In the genomic region with DNA sequence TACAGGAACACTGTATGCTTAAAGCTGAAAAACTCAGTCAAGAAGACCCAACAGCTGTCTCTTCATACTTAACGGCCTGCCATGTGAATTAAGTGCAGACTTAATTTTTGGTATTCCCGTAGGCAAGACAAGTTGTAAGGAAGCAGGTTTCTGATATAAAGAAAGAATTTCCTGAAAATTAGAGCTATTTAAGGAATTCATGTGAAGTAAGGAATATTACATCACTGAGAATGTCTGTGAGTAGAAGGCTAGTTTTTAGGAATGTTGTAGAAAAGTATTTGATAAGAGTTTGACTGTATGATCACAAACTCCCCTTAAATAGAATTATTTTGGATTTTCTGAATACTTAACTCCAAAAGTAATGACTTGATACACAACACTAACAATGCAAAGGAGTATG, we compare ENCODE assay signal across 32 cellular contexts.
"Had no signal": no experiment of that assay in that cellular context is flagged by ENCODE, and none has a peak within 500 bp of the region (broad histone marks: within the 10 kb centered on the region; RNA-seq: fewer than 3 reads in every experiment).

No MANE protein-coding gene starts in this region.

- H3K4me1 ChIP-seq: adrenal gland, breast epithelium, SJSA1 had no signal

- H3K9me3 ChIP-seq: adrenal gland, breast epithelium, MG63, SJSA1 had no signal

- H3K27ac Mint-ChIP-seq: activated CD4-positive, alpha-beta T cell treated with anti-CD3 and anti-CD28 coated beads, Interleukin-2, amount 10 ng/mL, durations not matched to agents 24 days and 14 days; activated CD8-positive, alpha-beta memory T cell treated with anti-CD3 and anti-CD28 coated beads, Interleukin-2, amount 10 ng/mL, durations not matched to agents 7 days and 5 days; activated naive CD4-positive, alpha-beta T cell treated with anti-CD3 and anti-CD28 coated beads, Interleukin-2, amount 50 U/mL, for 72 hours; activated T-helper 1 cell treated with anti-CD3 and anti-CD28 coated beads, Interleukin-12 subunit alpha, Interleukin-12 subunit beta, Interleukin-2, Interleukin-4 antibody, amounts not matched to agents 30 ng/mL and 10 ng/mL and 1 ng/mL, durations not matched to agents 14 hours and 24 hours and 36 hours; T-helper 1 cell treated with Interleukin-12 subunit alpha and Interleukin-12 subunit beta and Interleukin-4 antibody, amounts not matched to agents 30 μg/mL and 1 μg/mL, for 36 hours; WTC11 had no signal

- H3K27ac ChIP-seq: adrenal gland, breast epithelium, RWPE1, SJSA1 had no signal

- H3K27me3 ChIP-seq: adrenal gland, breast epithelium, MG63, SJSA1 had no signal

- DNase-seq: activated CD4-positive, alpha-beta T cell treated with anti-CD3 and anti-CD28 coated beads, Interleukin-2, amount 10 ng/mL, durations not matched to agents 24 days and 14 days; activated CD4-positive, alpha-beta T cell treated with anti-CD3 and anti-CD28 coated beads, Interleukin-2, amount 50 U/mL, for 48 hours; activated CD4-positive, CD25-positive, alpha-beta regulatory T cell treated with anti-CD3 and anti-CD28 coated beads, Interleukin-2, amount 50 U/mL, for 72 hours; activated CD8-positive, alpha-beta memory T cell treated with anti-CD3 and anti-CD28 coated beads, Interleukin-2, amount 10 ng/mL, durations not matched to agents 7 days and 5 days; activated effector memory CD4-positive, alpha-beta T cell treated with anti-CD3 and anti-CD28 coated beads, Interleukin-2, amount 50 U/mL, for 16 hours; activated naive CD4-positive, alpha-beta T cell treated with Interleukin-2 at 50 U/mL for 16 hours; activated T-cell treated with anti-CD3 and anti-CD28 coated beads, Interleukin-2, amount 50 U/mL, for 24 hours; adrenal gland; anterior cingulate cortex; caudate nucleus; MG63; MV-4-11; NCI-H1092 treated with DMSO at 0.1 percent for 48 hours; NCI-H1417 treated with DMSO at 0.1 percent for 48 hours; NCI-H1694; NCI-H2029; NCI-H2107; NCI-H2171 treated with DMSO at 0.1 percent for 48 hours; NCI-H226; NCI-H526 treated with DMSO at 0.1 percent for 48 hours; NCI-H82; Right ventricle myocardium superior; T-helper 9 cell had no signal

- H3K4me3 ChIP-seq: adrenal gland, breast epithelium, MG63, SJSA1 had no signal

- ATAC-seq: activated CD8-positive, alpha-beta memory T cell treated with anti-CD3 and anti-CD28 coated beads, Interleukin-2, amount 10 ng/mL, durations not matched to agents 7 days and 5 days; activated naive CD4-positive, alpha-beta T cell treated with anti-CD3 and anti-CD28 coated beads, Interleukin-2, amount 50 U/mL, for 72 hours; Panc1; SK-N-SH treated with all-trans-retinoic acid at 6 μM for 48 hours; WTC11 had no signal

- H3K4me1 Mint-ChIP-seq: activated CD8-positive, alpha-beta memory T cell treated with anti-CD3 and anti-CD28 coated beads, Interleukin-2, amount 10 ng/mL, durations not matched to agents 7 days and 5 days had no signal

- H3K27me3 Mint-ChIP-seq: activated CD4-positive, alpha-beta T cell treated with anti-CD3 and anti-CD28 coated beads, Interleukin-2, amount 10 ng/mL, durations not matched to agents 24 days and 14 days; activated CD8-positive, alpha-beta memory T cell treated with anti-CD3 and anti-CD28 coated beads, Interleukin-2, amount 10 ng/mL, durations not matched to agents 7 days and 5 days; activated T-cell treated with anti-CD3 and anti-CD28 coated beads, Interleukin-2, amount 50 U/mL, for 24 hours had no signal

- H3K4me3 Mint-ChIP-seq: activated CD4-positive, alpha-beta T cell treated with anti-CD3 and anti-CD28 coated beads, Interleukin-2, amount 10 ng/mL, durations not matched to agents 24 days and 14 days; activated CD8-positive, alpha-beta memory T cell treated with anti-CD3 and anti-CD28 coated beads, Interleukin-2, amount 10 ng/mL, durations not matched to agents 7 days and 5 days; activated T-cell treated with anti-CD3 and anti-CD28 coated beads, Interleukin-2, amount 50 U/mL, for 24 hours; activated T-helper 1 cell treated with anti-CD3 and anti-CD28 coated beads, Interleukin-12 subunit alpha, Interleukin-12 subunit beta, Interleukin-2, Interleukin-4 antibody, amounts not matched to agents 30 ng/mL and 10 ng/mL and 1 ng/mL, durations not matched to agents 14 hours and 24 hours and 36 hours; T-helper 1 cell treated with Interleukin-12 subunit alpha and Interleukin-12 subunit beta and Interleukin-4 antibody, amounts not matched to agents 30 μg/mL and 1 μg/mL, for 36 hours; WTC11 had no signal
